8 cellular contexts compared by ENCODE assay signal in genomic region chr20:62382306-62383198, GRCh38. TPM values are rescaled to one million over a fixed set of nuclear protein-coding genes. Genes with fewer than 3 reads are reported as not detected.
DNase-seq lines count a peak whose midpoint lies in the region; ATAC-seq and TF ChIP-seq lines count a peak whose summit lies in the region.

No MANE protein-coding gene starts in this region.

- TF ChIP-seq CTCF in GM12873 (IDR thresholded peaks at IDR 0.05; ENCODE audit: insufficient read depth, low read depth, low read length, missing control alignments), result peak; percentile 97
- TF ChIP-seq CTCF in WERI-Rb-1 (IDR thresholded peaks at IDR 0.05; ENCODE audit: low read depth, low read length), result peak; percentile 98
- peak; percentile 98 for TF ChIP-seq CTCF in kidney epithelial cell (IDR thresholded peaks at IDR 0.05; ENCODE audit: insufficient read depth, low read length, poor library complexity, severe bottlenecking)

- H3K9me3 ChIP-seq in WERI-Rb-1 (ENCODE audit: severe bottlenecking), result no peaks in the 10 kb centered on the region

- H3K27me3 ChIP-seq in WERI-Rb-1 (ENCODE audit: insufficient read depth, low read depth, severe bottlenecking) (no peaks in the 10 kb centered on the region), kidney epithelial cell (ENCODE audit: control insufficient read depth, insufficient read depth, low read length) (no peaks in the 10 kb centered on the region)

- peak overlapping the region; percentile 10; the same call in 1 of the 2 replicates for H3K27ac ChIP-seq in WERI-Rb-1

- H3K36me3 ChIP-seq in WERI-Rb-1 (peaks cover 7% of the 10 kb centered on the region), kidney epithelial cell (ENCODE audit: control insufficient read depth, insufficient read depth, low read length) (no peaks in the 10 kb centered on the region)

- DNase-seq in NCI-H2196 treated with DMSO at 0.1 percent for 48 hours (lab: John Stamatoyannopoulos, UW; ENCODE audit: unreplicated experiment), result peak; percentile 78
- DNase-seq in WERI-Rb-1, result peak; percentile 90
- peak; percentile 76 to 93 for DNase-seq in T47D (ENCODE audit: low read depth in 1 of 2, low spot score in 1 of 2)
- no peak for DNase-seq in kidney epithelial cell (ENCODE audit: low read depth)
- DNase-seq in stimulated activated CD4-positive, alpha-beta T cell treated with anti-CD3 and anti-CD28 coated beads, Interleukin-4, amount 100 ng/mL, for 1 hour, result peak; percentile 79
- DNase-seq in GOT3 (lab: John Stamatoyannopoulos, UW), result no peak

- peak; percentile 52 for ATAC-seq in HG02973 (IDR thresholded peaks at IDR 0.05; ENCODE audit: unreplicated experiment)

- in situ Hi-C loops in T47D (cut with HindIII; ENCODE audit: low pct_unique_long_range_greater_than_20kb, low sequenced_read_pairs), result no loop called here

- H3K4me3 ChIP-seq in WERI-Rb-1 (ENCODE audit: low read depth, low read length), result no peak overlapping the region
- no peak overlapping the region for H3K4me3 ChIP-seq in kidney epithelial cell (ENCODE audit: low read depth, low read length)

RNA-seq across cellular contexts. Expression of gene RPS21, which starts 4.4 kb away (rescaled TPM):
- total RNA-seq in kidney epithelial cell, result 3,089 and 5,743 TPM in 2 replicates

RNA-seq across cellular contexts. Expression of gene LAMA5, which starts 15.4 kb away (rescaled TPM):
- 359 and 455 TPM in 2 replicates for total RNA-seq in kidney epithelial cell

RNA-seq across cellular contexts. Expression of gene CABLES2, which starts 24.5 kb away (rescaled TPM):
- 6.9 and 8.1 TPM in 2 replicates for total RNA-seq in kidney epithelial cell

RNA-seq across cellular contexts. Expression of gene RBBP8NL, which starts 44.8 kb away (rescaled TPM):
- 0.34 TPM in 1 of 2 replicates, not detected in the other for total RNA-seq in kidney epithelial cell

Comparison
In these comparisons a context has a peak if more than half of its experiments do, and no peak if none do; other contexts are left out.
1. DNase-seq: peak in NCI-H2196 treated with DMSO at 0.1 percent for 48 hours (single experiment), WERI-Rb-1 (single experiment), T47D (2 of 2) and stimulated activated CD4-positive, alpha-beta T cell treated with anti-CD3 and anti-CD28 coated beads, Interleukin-4, amount 100 ng/mL, for 1 hour (single experiment); none in kidney epithelial cell (single experiment) and GOT3 (single experiment).
2. Peak in every context shown above with its lines, with median percentiles within 50 percentile points of each other: CTCF ChIP-seq.